ENCODE assay signal across 2 cellular contexts in the genomic region with DNA sequence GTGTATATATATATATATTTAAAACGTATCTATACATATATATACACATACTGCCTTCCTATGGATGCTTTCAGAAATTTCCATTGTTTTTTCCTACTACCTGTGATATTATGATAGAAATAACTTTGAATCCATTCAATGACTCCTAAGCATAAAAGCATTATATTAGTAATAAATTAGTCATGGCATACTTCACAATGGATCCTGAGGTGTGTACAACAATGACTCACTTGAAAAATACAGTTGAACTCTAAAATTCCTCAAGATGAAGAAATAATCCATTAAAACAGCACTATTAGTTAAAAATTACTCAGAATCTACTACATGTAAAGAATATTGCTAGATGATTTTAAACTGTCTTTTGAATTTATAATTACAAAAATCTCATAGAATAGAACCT.
TF ChIP-seq lines count a peak whose summit lies in the region.

No MANE protein-coding gene starts in this region.

TF ChIP-seq in A549, 52 proteins besides CTCF, POLR2A, EP300 and RAD21 (continued from another document):
- TF ChIP-seq E2F6 (IDR thresholded peaks at IDR 0.05; ENCODE audit: borderline replicate concordance, low read depth) (no peak), SMC3 (IDR thresholded peaks at IDR 0.05) (no peak), KDM1A (IDR thresholded peaks at IDR 0.05; ENCODE audit: low read depth) (no peak), HOXB13 (CRISPR knock-in tag; IDR thresholded peaks at IDR 0.05; ENCODE audit: low read depth) (no peak), JUNB (IDR thresholded peaks at IDR 0.05) (no peak)
TF ChIP-seq in A549: peak in this region for 1.

TF ChIP-seq in endothelial cell of umbilical vein, 7 proteins besides CTCF, POLR2A, EP300 and RAD21 (continued from another document):
- TF ChIP-seq, protein P1, sequence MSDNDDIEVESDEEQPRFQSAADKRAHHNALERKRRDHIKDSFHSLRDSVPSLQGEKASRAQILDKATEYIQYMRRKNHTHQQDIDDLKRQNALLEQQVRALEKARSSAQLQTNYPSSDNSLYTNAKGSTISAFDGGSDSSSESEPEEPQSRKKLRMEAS (IDR thresholded peaks at IDR 0.05; ENCODE audit: insufficient read depth, insufficient read length), result no peak
- no peak for TF ChIP-seq POLR2AphosphoS5 (IDR thresholded peaks at IDR 0.05; ENCODE audit: insufficient read depth, low read depth, low read length)
